In genomic region chr11:1629326-1630185, GRCh38 we compare ENCODE assay signal across 1 cellular context.
TF ChIP-seq lines count a peak whose summit lies in the region.

Gene KRTAP5-5, plus strand, starts transcription at chr11:1629775. Its CDS starts 66 bp downstream, at chr11:1629841.

TF ChIP-seq in GM23338, 12 proteins besides CTCF, POLR2A, EP300 and RAD21 (continued from another document):
- TF ChIP-seq ZNF462 (CRISPR knock-in tag; IDR thresholded peaks at IDR 0.05): no peak
- no peak for TF ChIP-seq CREB1 (CRISPR knock-in tag; IDR thresholded peaks at IDR 0.05; ENCODE audit: low read depth)
TF ChIP-seq in GM23338: peak in this region for 0.
